11 cellular contexts compared by ENCODE assay signal in the genomic region with DNA sequence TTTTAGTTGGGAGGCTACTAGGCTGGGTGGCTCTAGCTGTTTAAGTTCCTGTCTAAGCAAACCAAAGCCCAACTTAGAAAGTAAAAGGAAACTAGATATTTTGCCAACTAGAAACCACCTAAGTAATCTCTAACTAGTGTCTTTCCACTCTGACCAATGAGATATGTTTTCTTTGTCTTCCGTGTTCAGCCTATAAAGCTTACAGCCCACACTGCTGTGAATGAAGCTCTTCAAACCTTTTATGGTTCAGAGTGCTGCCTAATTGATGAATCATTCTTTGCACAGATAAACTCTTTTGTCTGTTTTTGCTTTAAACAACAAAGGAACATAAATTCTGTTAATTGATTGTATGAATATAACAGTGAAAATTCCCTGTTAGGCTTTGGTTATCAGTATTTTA.
A peak's percentile ranks its signal among the peaks of the same experiment; 100 is the strongest.
DNase-seq lines count a peak whose midpoint lies in the region; ATAC-seq, FAIRE-seq and TF ChIP-seq lines count a peak whose summit lies in the region.
"Had no signal": no experiment of that assay in that cellular context is flagged by ENCODE, and none has a peak within 500 bp of the region (broad histone marks: within the 10 kb centered on the region; RNA-seq: fewer than 3 reads in every experiment).

No MANE protein-coding gene starts in this region.

- no peak overlapping the region for H3K4me3 ChIP-seq in ascending aorta
- no peak overlapping the region for H3K4me3 ChIP-seq in effector memory CD4-positive, alpha-beta T cell (ENCODE audit: insufficient read depth, low read depth, low read length, poor library complexity, severe bottlenecking)
- H3K4me3 ChIP-seq: tibial artery had no signal

- TF ChIP-seq CTCF in ascending aorta (IDR thresholded peaks at IDR 0.05), result no peak

- peak; percentile 89 for ATAC-seq in activated naive CD8-positive, alpha-beta T cell treated with anti-CD3 and anti-CD28 coated beads, Interleukin-2, amount 50 U/mL, for 24 hours
- ATAC-seq in natural killer cell treated with Interleukin-12 subunit alpha and Interleukin-12 subunit beta and Interleukin-15 and Interleukin-18, amount 100 ng/mL, for 72 hours, result peak; percentile 68 to 77

- DNase-seq in ELR (ENCODE audit: low read depth) (peak; percentile 34), HTR-8/SVneo (ENCODE audit: insufficient read length, low spot score) (no peak), iPS-NIHi11 (ENCODE audit: low spot score) (no peak), ascending aorta (ENCODE audit: low spot score in 2 of 2) (no peak)
- no peak for DNase-seq in activated naive CD8-positive, alpha-beta T cell treated with anti-CD3 and anti-CD28 coated beads, Interleukin-2, amount 50 U/mL, for 24 hours
- DNase-seq in natural killer cell treated with Interleukin-12 subunit alpha and Interleukin-12 subunit beta and Interleukin-15 and Interleukin-18, amount 100 ng/mL, for 72 hours (ENCODE audit: low spot score), result no peak
- no peak for DNase-seq in effector memory CD4-positive, alpha-beta T cell
- DNase-seq: effector CD4-positive, alpha-beta T cell; KBM-7; tibial artery had no signal

- H3K36me3 ChIP-seq in ascending aorta, result no peaks in the 10 kb centered on the region
- no peaks in the 10 kb centered on the region for H3K36me3 ChIP-seq in effector memory CD4-positive, alpha-beta T cell (ENCODE audit: control insufficient read depth, insufficient read depth, low read length)
- H3K36me3 ChIP-seq: tibial artery had no signal

- no peaks in the 10 kb centered on the region for H3K9me3 ChIP-seq in ascending aorta
- H3K9me3 ChIP-seq in effector memory CD4-positive, alpha-beta T cell (ENCODE audit: control insufficient read depth, low read length), result no peaks in the 10 kb centered on the region
- H3K9me3 ChIP-seq: tibial artery had no signal

- H3K36me3 Mint-ChIP-seq in activated naive CD8-positive, alpha-beta T cell treated with anti-CD3 and anti-CD28 coated beads, Interleukin-2, amount 50 U/mL, for 24 hours (ENCODE audit: low read depth), result peaks cover 24% of the 10 kb centered on the region
- peaks cover 27% of the 10 kb centered on the region for H3K36me3 Mint-ChIP-seq in natural killer cell treated with Interleukin-12 subunit alpha and Interleukin-12 subunit beta and Interleukin-15 and Interleukin-18, amount 100 ng/mL, for 72 hours

- H3K9me3 Mint-ChIP-seq in activated naive CD8-positive, alpha-beta T cell treated with anti-CD3 and anti-CD28 coated beads, Interleukin-2, amount 50 U/mL, for 24 hours, result no peaks in the 10 kb centered on the region
- no peaks in the 10 kb centered on the region for H3K9me3 Mint-ChIP-seq in natural killer cell treated with Interleukin-12 subunit alpha and Interleukin-12 subunit beta and Interleukin-15 and Interleukin-18, amount 100 ng/mL, for 72 hours

- H3K27me3 Mint-ChIP-seq in activated naive CD8-positive, alpha-beta T cell treated with anti-CD3 and anti-CD28 coated beads, Interleukin-2, amount 50 U/mL, for 24 hours, result no peaks in the 10 kb centered on the region
- no peaks in the 10 kb centered on the region for H3K27me3 Mint-ChIP-seq in natural killer cell treated with Interleukin-12 subunit alpha and Interleukin-12 subunit beta and Interleukin-15 and Interleukin-18, amount 100 ng/mL, for 72 hours

- FAIRE-seq in HTR-8/SVneo (lab: Jason Lieb, UNC), result peak; percentile 79

- no peak overlapping the region for H3K27ac ChIP-seq in ascending aorta
- H3K27ac ChIP-seq in effector memory CD4-positive, alpha-beta T cell (ENCODE audit: insufficient read depth, low read length, poor library complexity, severe bottlenecking), result no peak overlapping the region
- H3K27ac ChIP-seq: tibial artery, VCaP had no signal

- no peak overlapping the region for H3K27ac Mint-ChIP-seq in activated naive CD8-positive, alpha-beta T cell treated with anti-CD3 and anti-CD28 coated beads, Interleukin-2, amount 50 U/mL, for 24 hours
- H3K27ac Mint-ChIP-seq in natural killer cell treated with Interleukin-12 subunit alpha and Interleukin-12 subunit beta and Interleukin-15 and Interleukin-18, amount 100 ng/mL, for 72 hours, result peak overlapping the region; percentile 52 to 65

- intact Hi-C loops in ascending aorta (cut with DNase I), result no loop called here

- no peaks in the 10 kb centered on the region for H3K27me3 ChIP-seq in ascending aorta
- H3K27me3 ChIP-seq in effector memory CD4-positive, alpha-beta T cell (replicated peaks; ENCODE audit: control insufficient read depth, insufficient read depth, low read length, poor library complexity, severe bottlenecking), result no peaks in the 10 kb centered on the region
- H3K27me3 ChIP-seq: tibial artery had no signal

- no peak overlapping the region for H3K4me3 Mint-ChIP-seq in activated naive CD8-positive, alpha-beta T cell treated with anti-CD3 and anti-CD28 coated beads, Interleukin-2, amount 50 U/mL, for 24 hours
- H3K4me3 Mint-ChIP-seq in natural killer cell treated with Interleukin-12 subunit alpha and Interleukin-12 subunit beta and Interleukin-15 and Interleukin-18, amount 100 ng/mL, for 72 hours, result peak overlapping the region; percentile 49

- H3K4me1 ChIP-seq in ascending aorta, result no peaks in the 10 kb centered on the region
- peaks cover 4% of the 10 kb centered on the region for H3K4me1 ChIP-seq in effector memory CD4-positive, alpha-beta T cell (ENCODE audit: control insufficient read depth, insufficient read depth, low read length, poor library complexity, severe bottlenecking)

- H3K4me1 Mint-ChIP-seq in activated naive CD8-positive, alpha-beta T cell treated with anti-CD3 and anti-CD28 coated beads, Interleukin-2, amount 50 U/mL, for 24 hours, result peaks cover 81% of the 10 kb centered on the region
- H3K4me1 Mint-ChIP-seq in natural killer cell treated with Interleukin-12 subunit alpha and Interleukin-12 subunit beta and Interleukin-15 and Interleukin-18, amount 100 ng/mL, for 72 hours (ENCODE audit: low read depth in 2 of 2), result peaks cover 52 to 70% of the 10 kb centered on the region in 2 donors
